10 cellular contexts compared by ENCODE assay signal in the genomic region with DNA sequence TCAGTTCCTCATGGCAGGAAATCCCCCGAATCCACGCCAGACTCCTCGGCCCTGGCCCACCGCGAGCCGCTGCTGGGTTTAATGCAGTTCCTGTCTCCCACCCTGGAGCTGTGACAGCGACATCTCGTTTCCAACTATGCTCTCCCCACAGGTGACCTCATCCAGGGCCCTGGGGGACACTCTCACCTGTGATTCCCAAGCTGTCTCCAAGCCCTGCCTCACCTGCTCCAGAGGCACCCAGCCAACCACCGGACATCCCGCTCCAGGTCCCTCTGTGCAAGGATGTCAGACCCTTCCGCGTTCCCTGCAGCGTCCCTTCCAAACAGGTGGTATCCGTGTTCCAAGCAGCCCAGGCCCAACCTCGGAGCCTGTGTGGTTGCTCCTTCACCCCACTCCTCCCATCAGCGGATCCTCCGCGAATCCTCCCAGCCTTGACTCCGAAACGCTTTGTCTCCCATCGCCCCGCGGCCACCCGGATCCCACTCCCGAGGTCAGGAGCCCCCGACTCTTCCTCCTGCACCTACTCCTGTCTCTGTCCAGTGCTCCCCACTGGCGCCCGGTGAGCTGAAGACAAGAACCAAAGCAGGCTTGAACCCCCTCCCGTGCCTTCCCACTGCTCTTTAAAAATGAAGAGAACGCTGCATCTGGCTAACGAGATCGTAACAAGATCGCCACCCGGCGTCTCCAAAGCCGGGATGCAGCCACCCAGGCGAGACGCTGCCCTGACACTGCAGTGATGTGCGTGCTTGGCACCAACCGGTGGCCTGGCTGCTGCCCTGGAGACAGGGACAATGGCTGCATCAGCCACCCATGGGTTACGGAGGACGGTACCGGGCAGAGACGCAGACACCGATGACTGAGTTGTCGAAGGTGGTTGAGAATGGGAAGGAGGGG.
DNase-seq lines count a peak whose midpoint lies in the region; ATAC-seq and TF ChIP-seq lines count a peak whose summit lies in the region.
"Had no signal": no experiment of that assay in that cellular context is flagged by ENCODE, and none has a peak within 500 bp of the region (broad histone marks: within the 10 kb centered on the region; RNA-seq: fewer than 3 reads in every experiment).

No MANE protein-coding gene starts in this region.

- no peak overlapping the region for H3K4me2 ChIP-seq in MM.1S (ENCODE audit: low read depth, low read length)

- peaks cover 11% of the 10 kb centered on the region for H3K27me3 Mint-ChIP-seq in activated CD8-positive, alpha-beta T cell treated with anti-CD3 and anti-CD28 coated beads, Interleukin-2, amount 10 ng/mL, durations not matched to agents 7 days and 5 days (ENCODE audit: low read depth)

- H3K36me3 Mint-ChIP-seq in activated CD8-positive, alpha-beta T cell treated with anti-CD3 and anti-CD28 coated beads, Interleukin-2, amount 10 ng/mL, durations not matched to agents 7 days and 5 days (ENCODE audit: low read depth) = no peaks in the 10 kb centered on the region
- H3K36me3 Mint-ChIP-seq: CD8-positive, alpha-beta T cell had no signal

- no peak overlapping the region for H2AFZ ChIP-seq in MM.1S (ENCODE audit: low read length)

- H3K4me3 Mint-ChIP-seq in activated CD8-positive, alpha-beta T cell treated with anti-CD3 and anti-CD28 coated beads, Interleukin-2, amount 10 ng/mL, durations not matched to agents 7 days and 5 days = no peak overlapping the region

- POLR2A ChIA-PET in activated CD8-positive, alpha-beta T cell treated with anti-CD3 and anti-CD28 coated beads, Interleukin-2, amount 10 ng/mL, durations not matched to agents 7 days and 5 days (lab: Charles Lee) = no interaction called here

- no peaks in the 10 kb centered on the region for H3F3A ChIP-seq in MM.1S (ENCODE audit: insufficient read depth, low read length)

- peaks cover 24% of the 10 kb centered on the region for H3K4me1 Mint-ChIP-seq in activated CD8-positive, alpha-beta T cell treated with anti-CD3 and anti-CD28 coated beads, Interleukin-2, amount 10 ng/mL, durations not matched to agents 7 days and 5 days (ENCODE audit: low read depth)

- H3K9me3 Mint-ChIP-seq in activated CD8-positive, alpha-beta T cell treated with anti-CD3 and anti-CD28 coated beads, Interleukin-2, amount 10 ng/mL, durations not matched to agents 7 days and 5 days (ENCODE audit: insufficient read depth) = no peaks in the 10 kb centered on the region
- H3K9me3 Mint-ChIP-seq: CD8-positive, alpha-beta T cell had no signal

- no peaks in the 10 kb centered on the region for H3K79me2 ChIP-seq in MM.1S (ENCODE audit: low read length)

- CTCF ChIA-PET in activated CD8-positive, alpha-beta T cell treated with anti-CD3 and anti-CD28 coated beads, Interleukin-2, amount 10 ng/mL, durations not matched to agents 7 days and 5 days (lab: Charles Lee) = no interaction called here

- H3K9me2 ChIP-seq in MM.1S (replicated peaks; ENCODE audit: insufficient read depth, low read length) = no peaks in the 10 kb centered on the region

- H3K9me3 ChIP-seq in MM.1S (replicated peaks; ENCODE audit: insufficient read depth, low read length) = no peaks in the 10 kb centered on the region

- H3K27me3 ChIP-seq in MM.1S (replicated peaks; ENCODE audit: insufficient read depth, low read length) = no peaks in the 10 kb centered on the region

- ATAC-seq in activated CD8-positive, alpha-beta T cell treated with anti-CD3 and anti-CD28 coated beads, Interleukin-2, amount 10 ng/mL, durations not matched to agents 7 days and 5 days = no peak
- no peak for ATAC-seq in GM18873 (IDR thresholded peaks at IDR 0.05; ENCODE audit: low FRiP score, unreplicated experiment)

- peak overlapping the region; percentile 69 for H3K27ac ChIP-seq in temporal lobe (ENCODE audit: low read depth, low read length)
- H3K27ac ChIP-seq in MM.1S (ENCODE audit: low read length) = no peak overlapping the region

- no peak overlapping the region for H3K9ac ChIP-seq in MM.1S (ENCODE audit: low read length)

- H3K4me3 ChIP-seq in MM.1S (ENCODE audit: low read length) = no peak overlapping the region

- H3K4me1 ChIP-seq in MM.1S (ENCODE audit: low read length) = no peaks in the 10 kb centered on the region

- peak overlapping the region; percentile 32 for H3K27ac Mint-ChIP-seq in activated CD8-positive, alpha-beta T cell treated with anti-CD3 and anti-CD28 coated beads, Interleukin-2, amount 10 ng/mL, durations not matched to agents 7 days and 5 days

- no peak for TF ChIP-seq CTCF in MM.1S (IDR thresholded peaks at IDR 0.05; ENCODE audit: low read length)
- no peak for TF ChIP-seq CTCF in GM20000 (IDR thresholded peaks at IDR 0.05; ENCODE audit: extremely low read depth, missing control alignments)

- peak; percentile 11 for DNase-seq in activated T-cell treated with anti-CD3 and anti-CD28 coated beads, Interleukin-2, amount 50 U/mL, for 1 hour
- no peak for DNase-seq in activated T-cell treated with anti-CD3 and anti-CD28 coated beads for 4 hours
- no peak for DNase-seq in activated CD8-positive, alpha-beta T cell treated with anti-CD3 and anti-CD28 coated beads, Interleukin-2, amount 10 ng/mL, durations not matched to agents 7 days and 5 days
- peak in 41 of 51 donors; percentile 25 to 91 (median 70) for DNase-seq in hypothalamus (lab: John Stamatoyannopoulos, UW)
- no peak for DNase-seq in MM.1S
- DNase-seq in GM20000 (ENCODE audit: low spot score) = no peak
- DNase-seq: NCI-H1048 had no signal

- no peaks in the 10 kb centered on the region for H3K36me3 ChIP-seq in MM.1S (replicated peaks; ENCODE audit: insufficient read depth, low read length)

- no peaks in the 10 kb centered on the region for H4K20me1 ChIP-seq in MM.1S (ENCODE audit: insufficient read depth, low read length)

Comparison
In these comparisons a context has a peak if more than half of its experiments do, and no peak if none do; other contexts are left out.
1. DNase-seq: peak in activated T-cell treated with anti-CD3 and anti-CD28 coated beads, Interleukin-2, amount 50 U/mL, for 1 hour (single experiment) and hypothalamus (41 of 51); none in activated T-cell treated with anti-CD3 and anti-CD28 coated beads for 4 hours (single experiment), activated CD8-positive, alpha-beta T cell treated with anti-CD3 and anti-CD28 coated beads, Interleukin-2, amount 10 ng/mL, durations not matched to agents 7 days and 5 days (single experiment), MM.1S (single experiment) and GM20000 (single experiment).